In the genomic region with DNA sequence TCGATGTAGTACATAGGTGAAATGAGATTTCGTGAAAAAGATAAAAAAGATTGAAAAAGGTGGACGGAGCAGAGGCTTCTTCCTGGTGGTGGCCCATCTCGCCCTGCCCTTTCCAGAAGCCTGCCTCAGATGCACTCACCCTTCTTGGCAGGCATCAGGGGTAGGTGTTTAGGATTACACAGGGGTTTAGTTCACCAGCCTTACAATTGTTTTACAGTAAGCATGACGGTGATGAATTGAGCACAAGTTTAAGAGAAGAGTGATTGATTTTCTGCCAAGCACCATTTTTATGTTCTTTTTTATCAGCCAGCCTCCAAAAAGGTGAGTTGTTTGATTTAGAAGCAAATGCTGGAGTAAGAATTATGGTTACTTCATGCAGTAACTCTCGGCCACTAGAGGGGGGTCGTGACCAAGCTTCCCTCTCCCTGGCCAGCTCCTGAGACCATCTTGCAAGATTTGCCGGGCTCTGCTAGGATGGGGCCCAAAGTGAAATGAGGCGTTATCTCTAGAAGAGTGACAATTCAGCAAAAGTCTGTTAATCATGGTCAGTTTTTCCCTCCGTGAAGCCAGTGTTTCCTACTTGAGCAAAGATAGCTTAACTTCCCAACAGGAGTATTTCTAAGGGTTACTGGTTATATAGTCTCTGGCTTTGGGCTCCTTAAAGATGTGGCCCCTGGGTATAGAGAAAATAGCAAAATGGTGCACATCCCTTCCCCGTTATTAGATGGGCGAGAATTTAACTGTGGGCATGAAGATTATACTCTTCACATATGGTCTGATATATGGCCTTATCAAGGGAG, we compare ENCODE assay signal across 8 cellular contexts.
DNase-seq lines count a peak whose midpoint lies in the region; ATAC-seq and TF ChIP-seq lines count a peak whose summit lies in the region.

No MANE protein-coding gene starts in this region.

- no peak overlapping the region for H3K4me3 Mint-ChIP-seq in stimulated activated effector memory CD8-positive, alpha-beta T cell treated with anti-CD3 and anti-CD28 coated beads, Interleukin-12 subunit alpha, Interleukin-12 subunit beta, amount 100 ng/mL, for 72 hours

- H3K4me1 ChIP-seq in GM23248 (ENCODE audit: insufficient read depth) (peaks cover 42% of the 10 kb centered on the region), adipocyte (ENCODE audit: control insufficient read depth, insufficient read depth, low read length) (peaks cover 33% of the 10 kb centered on the region), left ventricle myocardium inferior (no peaks in the 10 kb centered on the region)

- in situ Hi-C loops in GM23248 (cut with MboI) = no loop called here

- H3K9me3 ChIP-seq in GM23248 (ENCODE audit: low read depth) (no peaks in the 10 kb centered on the region), adipocyte (ENCODE audit: control insufficient read depth, low read length) (no peaks in the 10 kb centered on the region), left ventricle myocardium inferior (replicated peaks) (no peaks in the 10 kb centered on the region)

- peaks cover 58% of the 10 kb centered on the region for H3K79me2 ChIP-seq in GM23248 (ENCODE audit: insufficient read depth)

- no peak for ATAC-seq in GM21825 (IDR thresholded peaks at IDR 0.05; ENCODE audit: unreplicated experiment)
- no peak for ATAC-seq in stimulated activated effector memory CD8-positive, alpha-beta T cell treated with anti-CD3 and anti-CD28 coated beads, Interleukin-12 subunit alpha, Interleukin-12 subunit beta, amount 100 ng/mL, for 72 hours

- peak overlapping the region; percentile 95 for H3K27ac ChIP-seq in GM23248
- H3K27ac ChIP-seq in left ventricle myocardium inferior (replicated peaks) = no peak overlapping the region

- intact Hi-C loops in left ventricle myocardium inferior (cut with micrococcal nuclease) = no loop called here

- H3K4me2 ChIP-seq in GM23248 (ENCODE audit: unreplicated experiment) = peak overlapping the region; percentile 76

- H2AFZ ChIP-seq in GM23248 = peak overlapping the region; percentile 48; the same call in 1 of the 2 replicates

- H3K36me3 ChIP-seq in GM23248 (ENCODE audit: low read depth) = no peaks in the 10 kb centered on the region
- no peaks in the 10 kb centered on the region for H3K36me3 ChIP-seq in adipocyte (ENCODE audit: control insufficient read depth, insufficient read depth, low read length, severe bottlenecking)
- H3K36me3 ChIP-seq in left ventricle myocardium inferior = no peaks in the 10 kb centered on the region

- peak overlapping the region; percentile 79 for H3K9ac ChIP-seq in GM23248
- H3K9ac ChIP-seq in adipocyte (ENCODE audit: low read length) = peak overlapping the region; percentile 40

- H3K9me3 Mint-ChIP-seq in stimulated activated effector memory CD8-positive, alpha-beta T cell treated with anti-CD3 and anti-CD28 coated beads, Interleukin-12 subunit alpha, Interleukin-12 subunit beta, amount 100 ng/mL, for 72 hours = peaks cover 5% of the 10 kb centered on the region

- peak; percentile 36 for DNase-seq in COR-L47 (lab: John Stamatoyannopoulos, UW)
- DNase-seq in GM23248 = peak; percentile 88
- DNase-seq in NCI-H226 = peak; percentile 70
- peak; percentile 88 for DNase-seq in adipocyte (ENCODE audit: low read depth)
- DNase-seq in left ventricle myocardium inferior = peak; percentile 60
- no peak for DNase-seq in retinal pigment epithelial cell (ENCODE audit: low read depth)
- DNase-seq in stimulated activated effector memory CD8-positive, alpha-beta T cell treated with anti-CD3 and anti-CD28 coated beads, Interleukin-12 subunit alpha, Interleukin-12 subunit beta, amount 100 ng/mL, for 72 hours (ENCODE audit: low spot score in 2 of 2) = no peak

- 38 to 45% methylated on average over 12 of the region's 12 CpGs for WGBS in GM23248 (ENCODE audit: low coverage in 1 of 2, low lambda C conversion rate in 2 of 2, missing lambda C conversion rate in 2 of 2), 2 experiments

- H3K4me3 ChIP-seq in GM23248 (peak overlapping the region; percentile 48), adipocyte (ENCODE audit: low read length) (peak overlapping the region; percentile 33), left ventricle myocardium inferior (no peak overlapping the region), retinal pigment epithelial cell (ENCODE audit: low read length) (no peak overlapping the region)

- H3F3A ChIP-seq in GM23248 (ENCODE audit: insufficient read depth) = peaks cover 35% of the 10 kb centered on the region

- no peaks in the 10 kb centered on the region for H3K9me2 ChIP-seq in GM23248 (ENCODE audit: insufficient read depth)

- H3K27me3 ChIP-seq in GM23248 (replicated peaks; ENCODE audit: insufficient read depth) = no peaks in the 10 kb centered on the region
- H3K27me3 ChIP-seq in adipocyte (replicated peaks; ENCODE audit: control insufficient read depth, insufficient read depth, low read length) = no peaks in the 10 kb centered on the region
- H3K27me3 ChIP-seq in left ventricle myocardium inferior (ENCODE audit: low read depth) = peaks cover 9% of the 10 kb centered on the region

- no peak overlapping the region for H3K27ac Mint-ChIP-seq in stimulated activated effector memory CD8-positive, alpha-beta T cell treated with anti-CD3 and anti-CD28 coated beads, Interleukin-12 subunit alpha, Interleukin-12 subunit beta, amount 100 ng/mL, for 72 hours

- H3K36me3 Mint-ChIP-seq in stimulated activated effector memory CD8-positive, alpha-beta T cell treated with anti-CD3 and anti-CD28 coated beads, Interleukin-12 subunit alpha, Interleukin-12 subunit beta, amount 100 ng/mL, for 72 hours = no peaks in the 10 kb centered on the region

- H3K4me1 Mint-ChIP-seq in stimulated activated effector memory CD8-positive, alpha-beta T cell treated with anti-CD3 and anti-CD28 coated beads, Interleukin-12 subunit alpha, Interleukin-12 subunit beta, amount 100 ng/mL, for 72 hours = no peaks in the 10 kb centered on the region

- TF ChIP-seq CTCF in left ventricle myocardium inferior (IDR thresholded peaks at IDR 0.05; ENCODE audit: borderline replicate concordance) (peak; percentile 76), retinal pigment epithelial cell (conservative IDR thresholded peaks at IDR 0.05; ENCODE audit: low read depth, low read length) (peak; percentile 87)

- no peaks in the 10 kb centered on the region for H4K20me1 ChIP-seq in GM23248 (ENCODE audit: insufficient read depth)

Comparison
In these comparisons a context has a peak if more than half of its experiments do, and no peak if none do; other contexts are left out.
1. DNase-seq: peak in COR-L47 (single experiment), GM23248 (single experiment), NCI-H226 (single experiment), adipocyte (single experiment) and left ventricle myocardium inferior (single experiment); none in retinal pigment epithelial cell (single experiment) and stimulated activated effector memory CD8-positive, alpha-beta T cell treated with anti-CD3 and anti-CD28 coated beads, Interleukin-12 subunit alpha, Interleukin-12 subunit beta, amount 100 ng/mL, for 72 hours (0 of 2).
2. H3K4me3 ChIP-seq: peak in GM23248 (single experiment) and adipocyte (single experiment); none in left ventricle myocardium inferior (single experiment) and retinal pigment epithelial cell (single experiment).